1 cellular context compared by ENCODE assay signal in genomic region chr17:82494236-82495055, GRCh38.
TF ChIP-seq lines count a peak whose summit lies in the region.

No MANE protein-coding gene starts in this region.

TF ChIP-seq in HepG2, 621 proteins besides CTCF, POLR2A, EP300 and RAD21 (continued from another document and continues in another):
- TF ChIP-seq, protein P1, sequence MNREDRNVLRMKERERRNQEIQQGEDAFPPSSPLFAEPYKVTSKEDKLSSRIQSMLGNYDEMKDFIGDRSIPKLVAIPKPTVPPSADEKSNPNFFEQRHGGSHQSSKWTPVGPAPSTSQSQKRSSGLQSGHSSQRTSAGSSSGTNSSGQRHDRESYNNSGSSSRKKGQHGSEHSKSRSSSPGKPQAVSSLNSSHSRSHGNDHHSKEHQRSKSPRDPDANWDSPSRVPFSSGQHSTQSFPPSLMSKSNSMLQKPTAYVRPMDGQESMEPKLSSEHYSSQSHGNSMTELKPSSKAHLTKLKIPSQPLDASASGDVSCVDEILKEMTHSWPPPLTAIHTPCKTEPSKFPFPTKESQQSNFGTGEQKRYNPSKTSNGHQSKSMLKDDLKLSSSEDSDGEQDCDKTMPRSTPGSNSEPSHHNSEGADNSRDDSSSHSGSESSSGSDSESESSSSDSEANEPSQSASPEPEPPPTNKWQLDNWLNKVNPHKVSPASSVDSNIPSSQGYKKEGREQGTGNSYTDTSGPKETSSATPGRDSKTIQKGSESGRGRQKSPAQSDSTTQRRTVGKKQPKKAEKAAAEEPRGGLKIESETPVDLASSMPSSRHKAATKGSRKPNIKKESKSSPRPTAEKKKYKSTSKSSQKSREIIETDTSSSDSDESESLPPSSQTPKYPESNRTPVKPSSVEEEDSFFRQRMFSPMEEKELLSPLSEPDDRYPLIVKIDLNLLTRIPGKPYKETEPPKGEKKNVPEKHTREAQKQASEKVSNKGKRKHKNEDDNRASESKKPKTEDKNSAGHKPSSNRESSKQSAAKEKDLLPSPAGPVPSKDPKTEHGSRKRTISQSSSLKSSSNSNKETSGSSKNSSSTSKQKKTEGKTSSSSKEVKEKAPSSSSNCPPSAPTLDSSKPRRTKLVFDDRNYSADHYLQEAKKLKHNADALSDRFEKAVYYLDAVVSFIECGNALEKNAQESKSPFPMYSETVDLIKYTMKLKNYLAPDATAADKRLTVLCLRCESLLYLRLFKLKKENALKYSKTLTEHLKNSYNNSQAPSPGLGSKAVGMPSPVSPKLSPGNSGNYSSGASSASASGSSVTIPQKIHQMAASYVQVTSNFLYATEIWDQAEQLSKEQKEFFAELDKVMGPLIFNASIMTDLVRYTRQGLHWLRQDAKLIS (CRISPR knock-in tag; IDR thresholded peaks at IDR 0.05), result peak; percentile 49; the same call in 1 of the 2 replicates
- TF ChIP-seq, protein P2, sequence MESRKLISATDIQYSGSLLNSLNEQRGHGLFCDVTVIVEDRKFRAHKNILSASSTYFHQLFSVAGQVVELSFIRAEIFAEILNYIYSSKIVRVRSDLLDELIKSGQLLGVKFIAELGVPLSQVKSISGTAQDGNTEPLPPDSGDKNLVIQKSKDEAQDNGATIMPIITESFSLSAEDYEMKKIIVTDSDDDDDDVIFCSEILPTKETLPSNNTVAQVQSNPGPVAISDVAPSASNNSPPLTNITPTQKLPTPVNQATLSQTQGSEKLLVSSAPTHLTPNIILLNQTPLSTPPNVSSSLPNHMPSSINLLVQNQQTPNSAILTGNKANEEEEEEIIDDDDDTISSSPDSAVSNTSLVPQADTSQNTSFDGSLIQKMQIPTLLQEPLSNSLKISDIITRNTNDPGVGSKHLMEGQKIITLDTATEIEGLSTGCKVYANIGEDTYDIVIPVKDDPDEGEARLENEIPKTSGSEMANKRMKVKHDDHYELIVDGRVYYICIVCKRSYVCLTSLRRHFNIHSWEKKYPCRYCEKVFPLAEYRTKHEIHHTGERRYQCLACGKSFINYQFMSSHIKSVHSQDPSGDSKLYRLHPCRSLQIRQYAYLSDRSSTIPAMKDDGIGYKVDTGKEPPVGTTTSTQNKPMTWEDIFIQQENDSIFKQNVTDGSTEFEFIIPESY (CRISPR knock-in tag; IDR thresholded peaks at IDR 0.05), result peak; percentile 93
- TF ChIP-seq ATF7-NPFF (CRISPR knock-in tag; IDR thresholded peaks at IDR 0.05; ENCODE audit: low read depth) (peak; percentile 90), NFE2L2 (IDR thresholded peaks at IDR 0.05; ENCODE audit: low read length) (no peak), SALL2 (CRISPR knock-in tag; IDR thresholded peaks at IDR 0.05) (peak; percentile 91), ZNF12 (CRISPR knock-in tag; IDR thresholded peaks at IDR 0.05) (no peak; the same call in 1 of the 2 replicates), ZNF768 (CRISPR knock-in tag; IDR thresholded peaks at IDR 0.05) (peak; percentile 68), ATAD3A (CRISPR knock-in tag; IDR thresholded peaks at IDR 0.05) (0 out of 2 replicates have a peak, but pooled peaks have one; percentile 17), ZKSCAN5 (CRISPR knock-in tag; IDR thresholded peaks at IDR 0.05) (peak; percentile 58; the same call in 1 of the 2 replicates), CEBPB (IDR thresholded peaks at IDR 0.05; ENCODE audit: borderline replicate concordance, low read depth, low read length) (peak; percentile 61), CHD2 (IDR thresholded peaks at IDR 0.05; ENCODE audit: low read depth, low read length) (no peak), CREBL2 (CRISPR knock-in tag; IDR thresholded peaks at IDR 0.05; ENCODE audit: borderline replicate concordance) (no peak), ERF (CRISPR knock-in tag; IDR thresholded peaks at IDR 0.05) (peak; percentile 77), MLXIP (CRISPR knock-in tag; IDR thresholded peaks at IDR 0.05; ENCODE audit: borderline replicate concordance) (no peak), SAP130 (CRISPR knock-in tag; IDR thresholded peaks at IDR 0.05; ENCODE audit: low read depth) (peak; percentile 77), CSRNP2 (CRISPR knock-in tag; conservative IDR thresholded peaks at IDR 0.05; ENCODE audit: low read depth) (no peak), ZSCAN22 (CRISPR knock-in tag; IDR thresholded peaks at IDR 0.05) (0 out of 2 replicates have a peak, but pooled peaks have one; percentile 29), TCF7 (IDR thresholded peaks at IDR 0.05; ENCODE audit: low read depth) (no peak), RXRB (CRISPR knock-in tag; IDR thresholded peaks at IDR 0.05; ENCODE audit: borderline replicate concordance) (peak; percentile 81), NFKB2 (CRISPR knock-in tag; IDR thresholded peaks at IDR 0.05; ENCODE audit: borderline replicate concordance) (peak; percentile 68; the same call in 1 of the 2 replicates), ZBTB38 (CRISPR knock-in tag; IDR thresholded peaks at IDR 0.05) (peak; percentile 88), ZNF296 (CRISPR knock-in tag; conservative IDR thresholded peaks at IDR 0.05) (peak; percentile 22; the same call in 1 of the 2 replicates), PHF8 (CRISPR knock-in tag; IDR thresholded peaks at IDR 0.05) (peak; percentile 62), TAF15 (IDR thresholded peaks at IDR 0.05; ENCODE audit: low read depth, low read length, poor library complexity, severe bottlenecking) (no peak), FOXP1 (IDR thresholded peaks at IDR 0.05) (no peak), FOXP1 (CRISPR knock-in tag; IDR thresholded peaks at IDR 0.05) (no peak; the same call in 1 of the 2 replicates), ZNF451 (CRISPR knock-in tag; IDR thresholded peaks at IDR 0.05) (peak; percentile 94; the same call in 1 of the 2 replicates), ZZZ3 (CRISPR knock-in tag; IDR thresholded peaks at IDR 0.05; ENCODE audit: borderline replicate concordance) (no peak), NCOA5 (CRISPR knock-in tag; IDR thresholded peaks at IDR 0.05) (no peak), RBFOX2 (IDR thresholded peaks at IDR 0.05; ENCODE audit: low read depth, low read length) (no peak), CC2D1A (CRISPR knock-in tag; IDR thresholded peaks at IDR 0.05) (0 out of 2 replicates have a peak, but pooled peaks have one; percentile 2), MAFK (conservative IDR thresholded peaks at IDR 0.05 in 1 of 2, IDR thresholded peaks at IDR 0.05 in 1 of 2; ENCODE audit: low read length in 2 of 2) (no peak), PAXIP1 (CRISPR knock-in tag; conservative IDR thresholded peaks at IDR 0.05) (peak; percentile 53; the same call in 1 of the 2 replicates)
- TF ChIP-seq, protein P3, sequence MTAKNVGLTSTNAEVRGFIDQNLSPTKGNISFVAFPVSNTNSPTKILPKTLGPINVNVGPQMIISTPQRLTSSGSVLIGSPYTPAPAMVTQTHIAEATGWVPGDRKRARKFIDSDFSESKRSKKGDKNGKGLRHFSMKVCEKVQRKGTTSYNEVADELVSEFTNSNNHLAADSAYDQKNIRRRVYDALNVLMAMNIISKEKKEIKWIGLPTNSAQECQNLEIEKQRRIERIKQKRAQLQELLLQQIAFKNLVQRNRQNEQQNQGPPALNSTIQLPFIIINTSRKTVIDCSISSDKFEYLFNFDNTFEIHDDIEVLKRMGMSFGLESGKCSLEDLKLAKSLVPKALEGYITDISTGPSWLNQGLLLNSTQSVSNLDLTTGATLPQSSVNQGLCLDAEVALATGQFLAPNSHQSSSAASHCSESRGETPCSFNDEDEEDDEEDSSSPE (CRISPR knock-in tag; IDR thresholded peaks at IDR 0.05), result peak; percentile 60
- TF ChIP-seq, protein P4, sequence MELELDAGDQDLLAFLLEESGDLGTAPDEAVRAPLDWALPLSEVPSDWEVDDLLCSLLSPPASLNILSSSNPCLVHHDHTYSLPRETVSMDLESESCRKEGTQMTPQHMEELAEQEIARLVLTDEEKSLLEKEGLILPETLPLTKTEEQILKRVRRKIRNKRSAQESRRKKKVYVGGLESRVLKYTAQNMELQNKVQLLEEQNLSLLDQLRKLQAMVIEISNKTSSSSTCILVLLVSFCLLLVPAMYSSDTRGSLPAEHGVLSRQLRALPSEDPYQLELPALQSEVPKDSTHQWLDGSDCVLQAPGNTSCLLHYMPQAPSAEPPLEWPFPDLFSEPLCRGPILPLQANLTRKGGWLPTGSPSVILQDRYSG (CRISPR knock-in tag; IDR thresholded peaks at IDR 0.05), result 0 out of 2 replicates have a peak, but pooled peaks have one; percentile 13
- TF ChIP-seq, protein P5, sequence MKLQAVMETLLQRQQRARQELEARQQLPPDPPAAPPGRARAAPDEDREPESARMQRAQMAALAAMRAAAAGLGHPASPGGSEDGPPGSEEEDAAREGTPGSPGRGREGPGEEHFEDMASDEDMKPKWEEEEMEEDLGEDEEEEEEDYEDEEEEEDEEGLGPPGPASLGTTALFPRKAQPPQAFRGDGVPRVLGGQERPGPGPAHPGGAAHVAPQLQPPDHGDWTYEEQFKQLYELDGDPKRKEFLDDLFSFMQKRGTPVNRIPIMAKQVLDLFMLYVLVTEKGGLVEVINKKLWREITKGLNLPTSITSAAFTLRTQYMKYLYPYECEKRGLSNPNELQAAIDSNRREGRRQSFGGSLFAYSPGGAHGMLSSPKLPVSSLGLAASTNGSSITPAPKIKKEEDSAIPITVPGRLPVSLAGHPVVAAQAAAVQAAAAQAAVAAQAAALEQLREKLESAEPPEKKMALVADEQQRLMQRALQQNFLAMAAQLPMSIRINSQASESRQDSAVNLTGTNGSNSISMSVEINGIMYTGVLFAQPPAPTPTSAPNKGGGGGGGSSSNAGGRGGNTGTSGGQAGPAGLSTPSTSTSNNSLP (IDR thresholded peaks at IDR 0.05; ENCODE audit: low read depth, low read length), result peak; percentile 83
- TF ChIP-seq, protein P6, sequence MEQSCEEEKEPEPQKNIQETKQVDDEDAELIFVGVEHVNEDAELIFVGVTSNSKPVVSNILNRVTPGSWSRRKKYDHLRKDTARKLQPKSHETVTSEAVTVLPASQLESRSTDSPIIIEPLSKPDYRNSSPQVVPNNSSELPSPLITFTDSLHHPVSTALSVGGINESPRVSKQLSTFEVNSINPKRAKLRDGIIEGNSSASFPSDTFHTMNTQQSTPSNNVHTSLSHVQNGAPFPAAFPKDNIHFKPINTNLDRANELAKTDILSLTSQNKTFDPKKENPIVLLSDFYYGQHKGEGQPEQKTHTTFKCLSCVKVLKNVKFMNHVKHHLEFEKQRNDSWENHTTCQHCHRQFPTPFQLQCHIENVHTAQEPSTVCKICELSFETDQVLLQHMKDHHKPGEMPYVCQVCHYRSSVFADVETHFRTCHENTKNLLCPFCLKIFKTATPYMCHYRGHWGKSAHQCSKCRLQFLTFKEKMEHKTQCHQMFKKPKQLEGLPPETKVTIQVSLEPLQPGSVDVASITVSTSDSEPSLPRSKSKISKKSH (CRISPR knock-in tag; IDR thresholded peaks at IDR 0.05; ENCODE audit: borderline replicate concordance), result no peak
